Comparison of ENCODE assay signal across 1 cellular context in the genomic region with DNA sequence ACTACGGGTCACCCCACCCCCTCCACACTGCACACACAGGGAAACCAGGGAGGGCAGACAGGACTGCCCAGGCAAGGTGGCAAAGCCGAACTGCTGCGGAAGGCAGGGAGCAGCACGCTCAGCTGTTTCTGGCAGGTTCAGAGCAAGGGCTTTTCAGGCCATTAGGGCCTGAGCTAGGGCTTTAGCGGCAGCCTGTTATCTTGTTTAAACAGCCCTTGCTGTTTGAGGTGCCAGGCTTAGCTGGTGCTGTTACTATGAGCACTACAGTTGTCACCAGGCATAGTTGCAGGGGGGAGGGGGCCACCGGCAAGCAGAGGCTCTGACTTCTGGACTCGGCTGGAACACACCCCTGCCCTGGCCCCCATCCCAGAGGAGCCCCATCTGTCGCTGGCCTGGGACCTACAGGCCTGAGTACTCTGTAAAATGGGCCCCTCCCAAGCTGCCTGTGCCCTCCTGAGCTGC.
TF ChIP-seq lines count a peak whose summit lies in the region.

No MANE protein-coding gene starts in this region.

TF ChIP-seq in IMR-90, 13 proteins besides CTCF, POLR2A, EP300 and RAD21 (continued from another document):
- TF ChIP-seq SMC3 (IDR thresholded peaks at IDR 0.05; ENCODE audit: low read depth, low read length): no peak
- no peak for TF ChIP-seq CEBPB (IDR thresholded peaks at IDR 0.05; ENCODE audit: low read depth, low read length)
- no peak for TF ChIP-seq MXI1 (IDR thresholded peaks at IDR 0.05; ENCODE audit: borderline replicate concordance, low read depth, low read length)
- TF ChIP-seq USF2 (IDR thresholded peaks at IDR 0.05; ENCODE audit: low read depth, low read length): no peak
- no peak for TF ChIP-seq BHLHE40 (IDR thresholded peaks at IDR 0.05; ENCODE audit: low read depth, low read length)
- no peak for TF ChIP-seq ELK1 (IDR thresholded peaks at IDR 0.05; ENCODE audit: borderline replicate concordance, low read depth, low read length)
- TF ChIP-seq RCOR1 (IDR thresholded peaks at IDR 0.05; ENCODE audit: insufficient replicate concordance, low read length): no peak
- TF ChIP-seq MAFK (IDR thresholded peaks at IDR 0.05; ENCODE audit: low read depth, low read length): no peak
- no peak for TF ChIP-seq MAZ (IDR thresholded peaks at IDR 0.05; ENCODE audit: borderline replicate concordance, low read depth, low read length)
- no peak for TF ChIP-seq RFX5 (IDR thresholded peaks at IDR 0.05; ENCODE audit: low read depth, low read length)
- no peak for TF ChIP-seq CHD1 (IDR thresholded peaks at IDR 0.05; ENCODE audit: low read depth, low read length)
- TF ChIP-seq FOS (IDR thresholded peaks at IDR 0.05; ENCODE audit: low read depth, low read length): no peak
